In genomic region chr2:160317113-160318099, GRCh38 we compare ENCODE assay signal across 10 cellular contexts.
DNase-seq lines count a peak whose midpoint lies in the region; ATAC-seq and TF ChIP-seq lines count a peak whose summit lies in the region.
"Had no signal": no experiment of that assay in that cellular context is flagged by ENCODE, and none has a peak within 500 bp of the region (broad histone marks: within the 10 kb centered on the region; RNA-seq: fewer than 3 reads in every experiment).

No MANE protein-coding gene starts in this region.

- no peaks in the 10 kb centered on the region for H3K9me3 Mint-ChIP-seq in endodermal cell
- H3K9me3 Mint-ChIP-seq: nephron progenitor cell had no signal

- H3K9me3 ChIP-seq in endodermal cell (ENCODE audit: control insufficient read depth, low read length) (no peaks in the 10 kb centered on the region), muscle layer of duodenum (ENCODE audit: control insufficient read depth in 1 of 2, low read length in 2 of 2) (no peaks in the 10 kb centered on the region), upper lobe of right lung (no peaks in the 10 kb centered on the region)

- H3K36me3 ChIP-seq in endodermal cell (ENCODE audit: control insufficient read depth, insufficient read depth, low read length) (peaks cover 28% of the 10 kb centered on the region), muscle layer of duodenum (ENCODE audit: control insufficient read depth in 1 of 2, insufficient read depth in 2 of 2, low read length in 2 of 2) (peaks cover 0 to 5% of the 10 kb centered on the region in 2 donors), upper lobe of right lung (peaks cover 10% of the 10 kb centered on the region)

- H3K27ac ChIP-seq in endodermal cell (ENCODE audit: low read depth, low read length): peak overlapping the region; percentile 66
- H3K27ac ChIP-seq in muscle layer of duodenum (ENCODE audit: low read length): peak overlapping the region; percentile 40
- no peak overlapping the region for H3K27ac ChIP-seq in upper lobe of right lung
- H3K27ac ChIP-seq: KMS-11 had no signal

- H3K4me3 ChIP-seq in endodermal cell (ENCODE audit: low read length) (no peak overlapping the region), muscle layer of duodenum (ENCODE audit: low read depth in 1 of 2, low read length in 2 of 2) (no peak overlapping the region), upper lobe of right lung (no peak overlapping the region)

- no peak for TF ChIP-seq CTCF in endodermal cell (conservative IDR thresholded peaks at IDR 0.05)
- no peak for TF ChIP-seq CTCF in upper lobe of right lung (IDR thresholded peaks at IDR 0.05)

- H3K36me3 Mint-ChIP-seq in endodermal cell (ENCODE audit: low read depth): peaks cover 6% of the 10 kb centered on the region

- no peak overlapping the region for H3K4me3 Mint-ChIP-seq in endodermal cell
- H3K4me3 Mint-ChIP-seq: nephron progenitor cell had no signal

- H3K27me3 ChIP-seq in endodermal cell (ENCODE audit: control insufficient read depth, insufficient read depth, low read length, poor library complexity, severe bottlenecking) (no peaks in the 10 kb centered on the region), muscle layer of duodenum (ENCODE audit: low read depth, low read length) (no peaks in the 10 kb centered on the region), upper lobe of right lung (no peaks in the 10 kb centered on the region)

- intact Hi-C loops in upper lobe of right lung (cut with DNase I): no loop called here

- ATAC-seq in upper lobe of right lung (peak; percentile 70), GM18498 (IDR thresholded peaks at IDR 0.05; ENCODE audit: unreplicated experiment) (no peak)

- peak; percentile 56 to 89 for DNase-seq in NCI-H446 (lab: John Stamatoyannopoulos, UW)
- no peak for DNase-seq in endodermal cell
- DNase-seq in upper lobe of right lung: no peak
- no peak for DNase-seq in middle frontal gyrus (ENCODE audit: extremely low spot score, low spot score)
- DNase-seq in hepatic stellate cell (ENCODE audit: low spot score): no peak
- DNase-seq: nephron progenitor cell, SHP77 had no signal

- no peak overlapping the region for H3K9ac ChIP-seq in endodermal cell (ENCODE audit: extremely low read depth, low read length, poor library complexity, severe bottlenecking)
- H3K9ac ChIP-seq: KMS-11 had no signal

- H3K4me1 ChIP-seq in endodermal cell (ENCODE audit: control insufficient read depth, insufficient read depth, low read length): no peaks in the 10 kb centered on the region
- peaks cover 26 to 62% of the 10 kb centered on the region in 2 donors for H3K4me1 ChIP-seq in muscle layer of duodenum (ENCODE audit: control insufficient read depth in 1 of 2, insufficient read depth in 2 of 2, low read length in 2 of 2)
- peaks cover 43% of the 10 kb centered on the region for H3K4me1 ChIP-seq in upper lobe of right lung

- no peaks in the 10 kb centered on the region for H3K27me3 Mint-ChIP-seq in endodermal cell (ENCODE audit: insufficient read depth)

- 86 to 94% methylated on average over 3 to 7 of the region's 7 CpGs for WGBS in endodermal cell (ENCODE audit: insufficient coverage in 1 of 2, insufficient read length in 1 of 2), 2 experiments

- H3K27ac Mint-ChIP-seq in endodermal cell: no peak overlapping the region
- H3K27ac Mint-ChIP-seq: nephron progenitor cell had no signal

- H3K4me1 Mint-ChIP-seq in endodermal cell: peaks cover under 1% of the 10 kb centered on the region

Comparison
In these comparisons a context has a peak if more than half of its experiments do, and no peak if none do; other contexts are left out.
1. DNase-seq: peak in NCI-H446 (2 of 2); none in endodermal cell (single experiment), upper lobe of right lung (single experiment), middle frontal gyrus (single experiment) and hepatic stellate cell (single experiment).